ENCODE assay signal across 5 cellular contexts in the genomic region with DNA sequence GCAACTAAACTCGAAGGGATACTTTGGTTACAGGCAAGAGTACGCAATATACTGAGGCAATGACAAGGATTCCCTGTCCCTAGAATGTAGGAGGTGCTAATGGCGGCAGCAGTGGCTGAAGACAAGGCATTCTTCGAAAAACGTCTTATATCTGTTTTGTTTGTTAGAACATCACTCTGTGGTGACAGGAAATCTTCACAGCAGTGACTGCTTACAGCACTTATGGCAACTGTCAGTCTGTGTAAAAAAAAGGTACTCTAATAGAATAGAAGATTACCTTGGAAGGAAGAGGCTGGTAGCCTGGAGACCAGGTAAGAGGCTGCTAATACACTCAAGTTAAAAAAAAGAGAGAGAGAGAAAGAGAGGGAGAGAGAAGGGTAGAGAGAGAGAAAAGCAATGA.
"Had no signal": no experiment of that assay in that cellular context is flagged by ENCODE, and none has a peak within 500 bp of the region (broad histone marks: within the 10 kb centered on the region; RNA-seq: fewer than 3 reads in every experiment).

No MANE protein-coding gene starts in this region.

- H3K4me3 ChIP-seq: K562 had no signal

- DNase-seq: IMR-90, KBM-7, KG1 had no signal

- H3K27ac ChIP-seq: HL-60 had no signal
